In genomic region chr11:134541951-134542350, GRCh38 we compare ENCODE assay signal across 21 cellular contexts.
DNase-seq lines count a peak whose midpoint lies in the region; ATAC-seq, FAIRE-seq and TF ChIP-seq lines count a peak whose summit lies in the region.
"Had no signal": no experiment of that assay in that cellular context is flagged by ENCODE, and none has a peak within 500 bp of the region (broad histone marks: within the 10 kb centered on the region; RNA-seq: fewer than 3 reads in every experiment).

No MANE protein-coding gene starts in this region.

- no peak overlapping the region for H2AFZ ChIP-seq in PC-9
- H2AFZ ChIP-seq in neuronal stem cell (ENCODE audit: low read length), result no peak overlapping the region
- H2AFZ ChIP-seq: GM23338 had no signal

- H3K27me3 ChIP-seq in PC-9 (ENCODE audit: insufficient read depth, low read depth) (no peaks in the 10 kb centered on the region), neuronal stem cell (ENCODE audit: control insufficient read depth in 3 of 3, insufficient read depth in 3 of 3, low read depth in 1 of 3, low read length in 3 of 3) (peaks cover 0 to 6% (median 0%) of the 10 kb centered on the region in 3 experiments), upper lobe of right lung (peaks cover 7% of the 10 kb centered on the region), pancreas (no peaks in the 10 kb centered on the region)

- H3K18ac ChIP-seq in neuronal stem cell (ENCODE audit: low read length), result no peak overlapping the region

- H3K79me2 ChIP-seq in PC-9 (ENCODE audit: low read depth), result no peaks in the 10 kb centered on the region

- H3K4me3 ChIP-seq in PC-9 (peak overlapping the region; percentile 28; the same call in 1 of the 2 replicates), neuronal stem cell (ENCODE audit: low read length in 2 of 2) (peak overlapping the region in 1 of 2 donors; percentile 15), upper lobe of right lung (no peak overlapping the region), pancreas (no peak overlapping the region)
- H3K4me3 ChIP-seq: GM23338 had no signal

- H3K4me1 ChIP-seq in PC-9 (replicated peaks; ENCODE audit: insufficient read depth) (peaks cover 31% of the 10 kb centered on the region), neuronal stem cell (ENCODE audit: control insufficient read depth in 2 of 2, insufficient read depth in 1 of 2, low read depth in 1 of 2, low read length in 2 of 2) (peaks cover 0 to 13% of the 10 kb centered on the region in 2 donors), upper lobe of right lung (no peaks in the 10 kb centered on the region), pancreas (no peaks in the 10 kb centered on the region)

- H3F3A ChIP-seq in PC-9 (ENCODE audit: insufficient read depth, low read depth), result no peaks in the 10 kb centered on the region

- H2AK5ac ChIP-seq in neuronal stem cell (ENCODE audit: low read depth, low read length), result peak overlapping the region; percentile 47

- no peak overlapping the region for H2BK5ac ChIP-seq in neuronal stem cell (ENCODE audit: low read length)

- DNase-seq in PC-9, result no peak
- no peak for DNase-seq in epithelial cell of prostate (ENCODE audit: low read depth, low spot score)
- DNase-seq in neuronal stem cell (ENCODE audit: low spot score), result no peak
- DNase-seq in upper lobe of right lung, result peak; percentile 40
- DNase-seq in GM13976 (ENCODE audit: low spot score), result no peak
- DNase-seq in pancreas, result no peak
- DNase-seq: ACHN, DND-41, MM.1S, NCI-H1092, NCI-H1436 treated with DMSO at 0.1 percent for 48 hours, NCI-H2029 treated with DMSO at 0.1 percent for 48 hours, NCI-H2171, NCI-H526, SIG-M5 had no signal

- intact Hi-C loops in PC-9 (cut with micrococcal nuclease; ENCODE audit: unreplicated experiment), result no loop called here
- intact Hi-C loops in upper lobe of right lung (cut with DNase I), result no loop called here
- intact Hi-C loops in pancreas (cut with DNase I), result no loop called here

- H4K91ac ChIP-seq in neuronal stem cell (ENCODE audit: low read depth, low read length, poor library complexity), result no peak overlapping the region

- ATAC-seq in upper lobe of right lung (peak; percentile 9), GM18505 (IDR thresholded peaks at IDR 0.05; ENCODE audit: unreplicated experiment) (no peak), pancreas (no peak)
- ATAC-seq: GM23338, PC-3 had no signal

- H4K8ac ChIP-seq in neuronal stem cell (ENCODE audit: low read depth, low read length), result no peak overlapping the region

- no peak overlapping the region for H2BK15ac ChIP-seq in neuronal stem cell (ENCODE audit: low read length)

- no CpG with 5 or more reads among the region's 4 CpGs for WGBS in neuronal stem cell (ENCODE audit: extremely low coverage in 2 of 2, insufficient read length in 2 of 2, insufficient replicate concordance in 1 of 2), 2 donors
- 77 to 81% methylated on average over 4 of the region's 4 CpGs for WGBS in pancreas, 2 donors

- no peak overlapping the region for H2BK120ac ChIP-seq in neuronal stem cell (ENCODE audit: low read depth, low read length)

- peak overlapping the region; percentile 82 for H3K9ac ChIP-seq in neuronal stem cell (ENCODE audit: low read depth, low read length, poor library complexity)

- TF ChIP-seq CTCF in PC-9 (conservative IDR thresholded peaks at IDR 0.05) (no peak), upper lobe of right lung (IDR thresholded peaks at IDR 0.05) (no peak), GM13976 (IDR thresholded peaks at IDR 0.05; ENCODE audit: borderline replicate concordance, control extremely low read depth, extremely low read depth, insufficient read depth, missing control alignments) (no peak), pancreas (IDR thresholded peaks at IDR 0.05) (no peak)

- no peak overlapping the region for H3K4ac ChIP-seq in neuronal stem cell (ENCODE audit: low read length)

- no peaks in the 10 kb centered on the region for H3K9me2 ChIP-seq in PC-9 (ENCODE audit: insufficient read depth)

- POLR2A ChIA-PET in PC-9 (lab: Charles Lee; ENCODE audit: unreplicated experiment), result no interaction called here

- H3K27ac ChIP-seq in PC-9 (peak overlapping the region; percentile 83), epithelial cell of prostate (peak overlapping the region; percentile 19), neuronal stem cell (replicated peaks; ENCODE audit: low read length) (no peak overlapping the region), upper lobe of right lung (no peak overlapping the region), pancreas (no peak overlapping the region)
- H3K27ac ChIP-seq: C4-2B, RWPE1 had no signal

- H3K9me3 ChIP-seq in PC-9 (ENCODE audit: insufficient read depth, low read depth) (peaks cover 11% of the 10 kb centered on the region), neuronal stem cell (replicated peaks in 1 of 2; ENCODE audit: control insufficient read depth in 2 of 2, insufficient read depth in 1 of 2, low read depth in 1 of 2, low read length in 2 of 2) (no peaks in the 10 kb centered on the region), upper lobe of right lung (no peaks in the 10 kb centered on the region), pancreas (no peaks in the 10 kb centered on the region)

- H2BK12ac ChIP-seq in neuronal stem cell (ENCODE audit: low read length), result no peak overlapping the region

- BruUV-seq in PC-9 (replicated peaks; lab: Mats Ljungman, UMichigan), result no TSS peak

- no peaks in the 10 kb centered on the region for H3K79me1 ChIP-seq in neuronal stem cell (ENCODE audit: low read depth, low read length)

- H4K20me1 ChIP-seq in PC-9 (ENCODE audit: insufficient read depth), result no peaks in the 10 kb centered on the region

- no peak overlapping the region for H3K23ac ChIP-seq in neuronal stem cell (ENCODE audit: low read depth, low read length, poor library complexity)

- no peaks in the 10 kb centered on the region for H3K36me3 ChIP-seq in PC-9 (ENCODE audit: low read depth)
- H3K36me3 ChIP-seq in neuronal stem cell (replicated peaks in 1 of 2; ENCODE audit: control insufficient read depth in 2 of 2, insufficient read depth in 2 of 2, low read length in 2 of 2), result no peaks in the 10 kb centered on the region
- no peaks in the 10 kb centered on the region for H3K36me3 ChIP-seq in upper lobe of right lung
- H3K36me3 ChIP-seq in pancreas, result no peaks in the 10 kb centered on the region

- H3K4me2 ChIP-seq in PC-9 (peak overlapping the region; percentile 69), neuronal stem cell (ENCODE audit: insufficient read depth, low read length, poor library complexity, severe bottlenecking) (no peak overlapping the region)
- H3K4me2 ChIP-seq: GM23338 had no signal

- CTCF ChIA-PET in PC-9 (lab: Charles Lee), result no interaction called here

- no peak for TF ChIP-seq POLR2A in GM18505 (IDR thresholded peaks at IDR 0.05; ENCODE audit: borderline replicate concordance, extremely low read depth, insufficient read depth, insufficient read length)

- in situ Hi-C loops in GM13976 (cut with MboI; ENCODE audit: low sequenced_read_pairs, unreplicated experiment), result no loop called here

- FAIRE-seq in pancreas (lab: Jason Lieb, UNC), result no peak
- FAIRE-seq: GM19239 had no signal

- H3K14ac ChIP-seq in neuronal stem cell (ENCODE audit: low read length), result peak overlapping the region; percentile 87

Comparison
In these comparisons a context has a peak if more than half of its experiments do, and no peak if none do; other contexts are left out.
1. H3K27ac ChIP-seq: peak in PC-9 (single experiment) and epithelial cell of prostate (single experiment); none in neuronal stem cell (single experiment), upper lobe of right lung (single experiment) and pancreas (0 of 4).